ENCODE assay signal across 1 cellular context in the genomic region with DNA sequence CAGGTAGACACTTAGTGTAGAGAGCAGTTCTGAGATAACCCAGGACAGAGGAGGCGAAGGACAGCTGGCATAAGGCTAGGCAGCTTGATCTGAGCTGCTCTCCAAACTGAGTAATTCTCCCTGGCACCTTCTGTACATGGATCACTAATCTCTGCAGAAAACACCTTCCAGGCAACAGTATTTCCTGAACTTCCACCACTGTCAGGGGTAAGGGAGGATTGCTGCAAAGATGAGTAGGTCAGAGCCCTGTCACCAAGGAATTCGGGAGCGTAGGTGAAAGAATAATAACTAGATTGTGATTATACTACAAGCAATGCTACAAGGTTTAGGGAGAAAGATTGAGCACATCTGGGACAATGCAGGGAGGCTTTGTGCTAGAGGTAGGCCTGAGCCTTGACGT.
TF ChIP-seq lines count a peak whose summit lies in the region.

No MANE protein-coding gene starts in this region.

TF ChIP-seq in HepG2, 621 proteins besides CTCF, POLR2A, EP300 and RAD21:
- no peak for TF ChIP-seq ZBTB20 (CRISPR knock-in tag; IDR thresholded peaks at IDR 0.05; ENCODE audit: borderline replicate concordance, low read depth)
- no peak for TF ChIP-seq GABPA (IDR thresholded peaks at IDR 0.05; ENCODE audit: low read depth, low read length)
- TF ChIP-seq GABPA (CRISPR knock-in tag; IDR thresholded peaks at IDR 0.05; ENCODE audit: low read depth) = no peak
- no peak for TF ChIP-seq PAX8 (CRISPR knock-in tag; IDR thresholded peaks at IDR 0.05; ENCODE audit: borderline replicate concordance)
- peak; percentile 23 for TF ChIP-seq POLR2AphosphoS5 (IDR thresholded peaks at IDR 0.05; ENCODE audit: low read depth, low read length)
- 0 out of 2 replicates have a peak, but pooled peaks have one; percentile 11 for TF ChIP-seq ZNF724P (CRISPR knock-in tag; IDR thresholded peaks at IDR 0.05; ENCODE audit: borderline replicate concordance)
- TF ChIP-seq ZNF83 (CRISPR knock-in tag; IDR thresholded peaks at IDR 0.05; ENCODE audit: borderline replicate concordance) = no peak
